ENCODE assay signal across 1 cellular context in genomic region chr11:35105319-35106063, GRCh38.
TF ChIP-seq lines count a peak whose summit lies in the region.

No MANE protein-coding gene starts in this region.

TF ChIP-seq in IMR-90, 13 proteins besides CTCF, POLR2A, EP300 and RAD21 (continued from another document):
- no peak for TF ChIP-seq MXI1 (IDR thresholded peaks at IDR 0.05; ENCODE audit: borderline replicate concordance, low read depth, low read length)
- TF ChIP-seq ELK1 (IDR thresholded peaks at IDR 0.05; ENCODE audit: borderline replicate concordance, low read depth, low read length) = no peak
- no peak for TF ChIP-seq SMC3 (IDR thresholded peaks at IDR 0.05; ENCODE audit: low read depth, low read length)
- TF ChIP-seq BHLHE40 (IDR thresholded peaks at IDR 0.05; ENCODE audit: low read depth, low read length) = no peak
- no peak for TF ChIP-seq RCOR1 (IDR thresholded peaks at IDR 0.05; ENCODE audit: insufficient replicate concordance, low read length)
TF ChIP-seq in IMR-90: peak in this region for 0.
